ENCODE assay signal across 1 cellular context in genomic region chr2:118881490-118882129, GRCh38.
A peak's percentile ranks its signal among the peaks of the same experiment; 100 is the strongest.
TF ChIP-seq lines count a peak whose summit lies in the region.

No MANE protein-coding gene starts in this region.

TF ChIP-seq in K562, 482 proteins besides CTCF, POLR2A, EP300 and RAD21 (continued from another document):
- TF ChIP-seq ZBTB40 (IDR thresholded peaks at IDR 0.05) (no peak), ZBTB40 (CRISPR knock-in tag; IDR thresholded peaks at IDR 0.05) (no peak), ZNF592 (IDR thresholded peaks at IDR 0.05) (no peak), PTTG1 (tag; IDR thresholded peaks at IDR 0.05; ENCODE audit: low read depth) (no peak), CCAR2 (IDR thresholded peaks at IDR 0.05; ENCODE audit: low read depth, low read length) (no peak), ZNF12 (CRISPR knock-in tag; IDR thresholded peaks at IDR 0.05) (no peak), YY1 (IDR thresholded peaks at IDR 0.05; ENCODE audit: borderline replicate concordance in 1 of 3, control insufficient read depth in 1 of 3, extremely low read depth in 1 of 3, insufficient read depth in 3 of 3, insufficient read length in 1 of 3, insufficient replicate concordance in 2 of 3, low read depth in 1 of 3, low read length in 2 of 3) (peak in 1 of 3 experiments; percentile 43), ATF6 (CRISPR knock-in tag; IDR thresholded peaks at IDR 0.05) (no peak), DIDO1 (tag; IDR thresholded peaks at IDR 0.05; ENCODE audit: low read depth) (no peak), SMC3 (conservative IDR thresholded peaks at IDR 0.05; ENCODE audit: insufficient read depth, low read depth, low read length) (peak; percentile 69)
